Comparison of ENCODE assay signal across 13 cellular contexts in the genomic region with DNA sequence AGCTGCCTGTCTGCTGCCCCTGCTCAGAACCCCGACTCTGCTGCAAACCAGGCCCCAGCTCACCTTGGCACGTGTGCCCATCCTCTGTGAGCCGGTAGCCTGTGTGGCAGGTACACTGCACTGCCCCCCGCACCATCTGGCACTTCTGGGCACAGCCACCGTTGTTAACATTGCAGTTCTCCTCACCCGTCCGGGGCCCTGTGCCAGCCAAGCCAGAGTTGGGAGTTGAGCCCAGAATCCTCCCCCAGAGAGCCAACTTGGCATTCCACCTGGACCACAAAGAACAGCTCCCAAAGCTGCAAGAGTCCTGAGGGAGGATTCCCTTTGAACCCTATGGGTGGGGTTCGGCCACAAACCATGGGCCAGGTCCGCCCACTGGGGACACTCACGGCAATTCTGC. TPM values are rescaled to one million over a fixed set of nuclear protein-coding genes. Genes with fewer than 3 reads are reported as not detected.
DNase-seq lines count a peak whose midpoint lies in the region; ATAC-seq and TF ChIP-seq lines count a peak whose summit lies in the region.
"Had no signal": no experiment of that assay in that cellular context is flagged by ENCODE, and none has a peak within 500 bp of the region (broad histone marks: within the 10 kb centered on the region; RNA-seq: fewer than 3 reads in every experiment).

No MANE protein-coding gene starts in this region.

- H3K36me3 ChIP-seq in prostate gland: no peaks in the 10 kb centered on the region
- H3K36me3 ChIP-seq in hepatocyte (replicated peaks; ENCODE audit: insufficient read depth, low read depth): no peaks in the 10 kb centered on the region
- H3K36me3 ChIP-seq: neutrophil had no signal

- no peak overlapping the region for H3K4me2 ChIP-seq in hepatocyte

- ATAC-seq in left cardiac atrium (peak; percentile 87 to 93), HG03432 (IDR thresholded peaks at IDR 0.05; ENCODE audit: unreplicated experiment) (no peak)

- intact Hi-C loops in left cardiac atrium (cut with DNase I) (loop anchor here (10.0 kb wide), 1 partner anchor 459 kb away; a partner anchor contains a TSS), prostate gland (cut with DNase I) (no loop called here)

- H4K20me1 ChIP-seq in hepatocyte (ENCODE audit: insufficient read depth, poor library complexity, severe bottlenecking): no peaks in the 10 kb centered on the region

- WGBS in prostate gland: 33% methylated on average over 10 of the region's 10 CpGs
- 97% methylated on average over 10 of the region's 10 CpGs for WGBS in hepatocyte (ENCODE audit: low lambda C conversion rate, missing lambda C conversion rate)

- no peak for TF ChIP-seq POLR2A in prostate gland (IDR thresholded peaks at IDR 0.05)

- TF ChIP-seq CTCF in RWPE1 (conservative IDR thresholded peaks at IDR 0.05; ENCODE audit: low read depth) (no peak), prostate gland (IDR thresholded peaks at IDR 0.05) (no peak), hepatocyte (IDR thresholded peaks at IDR 0.05; ENCODE audit: poor library complexity) (no peak)

- no peak overlapping the region for H2AFZ ChIP-seq in hepatocyte

- H3K79me2 ChIP-seq in hepatocyte: no peaks in the 10 kb centered on the region

- CTCF ChIA-PET in RWPE1 (lab: Yijun Ruan, JAX): interaction anchor here (0.5 to 1.6 kb wide), 6 partner anchors 69 to 267 kb away, joined by 3 to 7 read pairs (median 4); no protein-coding TSS in a partner anchor

- POLR2A ChIA-PET in RWPE1 (lab: Yijun Ruan, JAX; ENCODE audit: low non-redundant PET): no interaction called here

- no peaks in the 10 kb centered on the region for H3K27me3 ChIP-seq in prostate gland (replicated peaks; ENCODE audit: insufficient read depth)
- H3K27me3 ChIP-seq in hepatocyte: no peaks in the 10 kb centered on the region
- H3K27me3 ChIP-seq: neutrophil had no signal

- no peak overlapping the region for H3K4me3 ChIP-seq in prostate gland
- no peak overlapping the region for H3K4me3 ChIP-seq in hepatocyte

- DNase-seq in DMS79 (lab: John Stamatoyannopoulos, UW) (peak; percentile 17), RWPE1 (ENCODE audit: low spot score) (no peak), left cardiac atrium (peak; percentile 50), prostate gland (ENCODE audit: low spot score) (peak; percentile 75), hepatocyte (ENCODE audit: low spot score) (no peak)
- DNase-seq in stimulated activated CD4-positive, alpha-beta T cell treated with anti-CD3 and anti-CD28 coated beads, Interleukin-2, amount 100 ng/mL, for 24 hours: no peak
- DNase-seq in activated CD8-positive, alpha-beta memory T cell treated with anti-CD3 and anti-CD28 coated beads, Interleukin-2, amount 50 U/mL, for 4 hours: no peak
- DNase-seq: AML-193; GF-D8; NCI-H1436 treated with DMSO at 0.1 percent for 48 hours; stimulated activated CD4-positive, alpha-beta T cell treated with anti-CD3 and anti-CD28 coated beads, Interleukin-2, amount 100 ng/mL, for 48 hours had no signal

- H3K9me3 ChIP-seq in prostate gland (no peaks in the 10 kb centered on the region), hepatocyte (ENCODE audit: low read depth) (no peaks in the 10 kb centered on the region)
- H3K9me3 ChIP-seq: neutrophil had no signal

- no peaks in the 10 kb centered on the region for H3K9me2 ChIP-seq in hepatocyte (replicated peaks; ENCODE audit: insufficient read depth)

- no peaks in the 10 kb centered on the region for H3K4me1 ChIP-seq in prostate gland (replicated peaks)
- H3K4me1 ChIP-seq in hepatocyte (ENCODE audit: insufficient read depth): no peaks in the 10 kb centered on the region

- H3K27ac ChIP-seq in RWPE1 (peak overlapping the region; percentile 54), prostate gland (no peak overlapping the region), hepatocyte (no peak overlapping the region)
- H3K27ac ChIP-seq: neutrophil had no signal

RNA-seq across cellular contexts. Expression of a gene that starts 22.5 kb away (rescaled TPM):
- 10 to 100 TPM; 20.2 to 21.0 TPM for total RNA-seq in left cardiac atrium
- total RNA-seq in prostate gland: 10 to 100 TPM in 1 of 2 donors, 1 to 10 TPM in 1; 8.6 to 10.8 TPM
- total RNA-seq in hepatocyte: 7.1 and 8.0 TPM in 2 replicates
- 6.4 and 8.0 TPM in 2 replicates for polyA plus RNA-seq in hepatocyte

RNA-seq across cellular contexts. Expression of a gene that starts 40.7 kb away (rescaled TPM):
- 10 to 100 TPM; 11.4 to 12.3 TPM for total RNA-seq in left cardiac atrium
- 10 to 100 TPM; 28.5 to 47.0 TPM for total RNA-seq in prostate gland
- 21.9 and 23.0 TPM in 2 replicates for total RNA-seq in hepatocyte
- 44.3 and 48.4 TPM in 2 replicates for polyA plus RNA-seq in hepatocyte

RNA-seq across cellular contexts. Expression of a gene that starts 49.7 kb away (rescaled TPM):
- 10 to 100 TPM; 56.3 to 57.1 TPM for total RNA-seq in left cardiac atrium
- total RNA-seq in prostate gland: 10 to 100 TPM; 31.6 to 58.8 TPM
- total RNA-seq in hepatocyte: 43.5 and 53.3 TPM in 2 replicates
- 21.9 and 23.7 TPM in 2 replicates for polyA plus RNA-seq in hepatocyte

Comparison
In these comparisons a context has a peak if more than half of its experiments do, and no peak if none do; other contexts are left out.
1. DNase-seq: peak in DMS79 (single experiment), left cardiac atrium (single experiment) and prostate gland (single experiment); none in RWPE1 (single experiment), hepatocyte (single experiment), stimulated activated CD4-positive, alpha-beta T cell treated with anti-CD3 and anti-CD28 coated beads, Interleukin-2, amount 100 ng/mL, for 24 hours (0 of 2) and activated CD8-positive, alpha-beta memory T cell treated with anti-CD3 and anti-CD28 coated beads, Interleukin-2, amount 50 U/mL, for 4 hours (single experiment).